1 cellular context compared by ENCODE assay signal in the genomic region with DNA sequence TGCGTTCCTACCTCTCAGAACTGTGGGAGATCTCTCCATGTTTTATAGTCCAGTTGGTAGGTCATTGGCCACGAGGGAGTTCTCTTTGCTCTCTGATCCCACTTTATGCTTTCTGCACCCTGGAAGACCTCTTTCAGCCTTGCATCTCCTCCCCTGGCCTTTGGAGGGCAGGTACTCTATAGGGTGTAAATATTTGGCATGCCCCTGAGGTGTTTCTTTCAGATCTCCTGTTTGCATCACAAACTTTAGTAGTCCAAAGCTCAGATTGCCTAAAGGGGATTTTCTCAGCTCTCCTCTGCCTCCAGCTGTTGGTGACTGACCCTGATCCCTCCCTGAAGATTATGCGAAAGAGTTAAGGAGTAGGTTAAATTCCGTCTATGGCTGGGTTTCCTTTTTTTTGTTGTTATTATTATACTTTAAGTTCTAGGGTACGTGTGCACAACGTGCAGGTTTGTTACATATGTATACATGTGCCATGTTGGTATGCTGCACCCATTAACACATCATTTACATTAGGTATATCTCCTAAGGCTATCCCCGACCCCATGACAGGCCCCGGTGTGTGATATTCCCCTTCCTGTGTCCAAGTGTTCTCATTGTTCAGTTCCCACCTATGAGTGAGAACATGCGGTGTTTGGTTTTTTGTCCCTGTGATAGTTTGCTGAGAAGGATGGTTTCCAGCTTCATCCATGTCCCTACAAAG. TPM values are rescaled to one million over a fixed set of nuclear protein-coding genes. Genes with fewer than 3 reads are reported as not detected.
"Had no signal": no experiment of that assay in that cellular context is flagged by ENCODE, and none has a peak within 500 bp of the region (broad histone marks: within the 10 kb centered on the region; RNA-seq: fewer than 3 reads in every experiment).

No MANE protein-coding gene starts in this region.

RNA-seq across cellular contexts. Expression of gene KLHDC1, which starts 29.0 kb away (rescaled TPM):
- total RNA-seq: ascending aorta had no signal
